In genomic region chr12:75650989-75651695, GRCh38 we compare ENCODE assay signal across 21 cellular contexts.
DNase-seq lines count a peak whose midpoint lies in the region; ATAC-seq and TF ChIP-seq lines count a peak whose summit lies in the region.
"Had no signal": no experiment of that assay in that cellular context is flagged by ENCODE, and none has a peak within 500 bp of the region (broad histone marks: within the 10 kb centered on the region; RNA-seq: fewer than 3 reads in every experiment).

No MANE protein-coding gene starts in this region.

- H3K36me3 ChIP-seq in BE2C (no peaks in the 10 kb centered on the region), fibroblast of lung (ENCODE audit: control insufficient read depth, insufficient read depth, low read length) (no peaks in the 10 kb centered on the region), right lobe of liver (no peaks in the 10 kb centered on the region)
- H3K36me3 ChIP-seq: gastroesophageal sphincter, thyroid gland had no signal

- no peak overlapping the region for H2AFZ ChIP-seq in fibroblast of lung (ENCODE audit: low read length)

- H3K9ac ChIP-seq in fibroblast of lung (ENCODE audit: insufficient read depth, low read length), result no peak overlapping the region

- H3K27ac ChIP-seq in fibroblast of lung (ENCODE audit: insufficient read depth, low read length), result no peak overlapping the region
- peak overlapping the region in 2 of 3 donors; percentile 27 to 44 for H3K27ac ChIP-seq in right lobe of liver
- H3K27ac ChIP-seq: dorsolateral prefrontal cortex, gastroesophageal sphincter, thyroid gland had no signal

- no peak for TF ChIP-seq POLR2A in right lobe of liver (IDR thresholded peaks at IDR 0.05)

- WGBS in right lobe of liver (ENCODE audit: insufficient coverage, low coverage, low lambda C conversion rate, missing lambda C conversion rate), result 38% methylated on average over 4 of the region's 4 CpGs

- intact Hi-C loops in right lobe of liver (cut with DNase I), result no loop called here

- H3K4me1 ChIP-seq in BE2C, result peaks cover 18% of the 10 kb centered on the region
- peaks cover under 1% of the 10 kb centered on the region for H3K4me1 ChIP-seq in fibroblast of lung (ENCODE audit: control insufficient read depth, extremely low read depth, insufficient read depth, low read length)
- peaks cover 0 to 18% (median 2%) of the 10 kb centered on the region in 4 donors for H3K4me1 ChIP-seq in right lobe of liver
- H3K4me1 ChIP-seq: gastroesophageal sphincter, thyroid gland had no signal

- H3K27me3 ChIP-seq in BE2C (no peaks in the 10 kb centered on the region), fibroblast of lung (ENCODE audit: control insufficient read depth, insufficient read depth, low read length) (no peaks in the 10 kb centered on the region), right lobe of liver (no peaks in the 10 kb centered on the region)
- H3K27me3 ChIP-seq: dorsolateral prefrontal cortex, gastroesophageal sphincter, thyroid gland had no signal

- H3K9me3 ChIP-seq in BE2C, result no peaks in the 10 kb centered on the region
- H3K9me3 ChIP-seq in fibroblast of lung (ENCODE audit: control insufficient read depth, insufficient read depth, low read depth, low read length), result no peaks in the 10 kb centered on the region
- no peaks in the 10 kb centered on the region for H3K9me3 ChIP-seq in right lobe of liver
- H3K9me3 ChIP-seq: gastroesophageal sphincter, thyroid gland had no signal

- DNase-seq in BE2C (peak; percentile 63), RPMI7951 (ENCODE audit: low read depth) (peak; percentile 61), fibroblast of lung (ENCODE audit: low read depth in 2 of 2) (peak; percentile 53 to 94), right lobe of liver (no peak), NCI-H2107 (lab: John Stamatoyannopoulos, UW) (no peak)
- DNase-seq: ACHN; activated CD8-positive, alpha-beta memory T cell treated with anti-CD3 and anti-CD28 coated beads for 24 hours; anterior cingulate cortex; CD8-positive, alpha-beta memory T cell; dorsolateral prefrontal cortex; GDM1; HFFc6; kidney; stimulated activated CD8-positive, alpha-beta memory T cell treated with anti-CD3 and anti-CD28 coated beads, Interleukin-4, amount 100 ng/mL, for 48 hours; thyroid gland had no signal

- no peak for TF ChIP-seq CTCF in BE2C (IDR thresholded peaks at IDR 0.05; ENCODE audit: low read depth, low read length)
- TF ChIP-seq CTCF in fibroblast of lung (conservative IDR thresholded peaks at IDR 0.05 in 1 of 2, IDR thresholded peaks at IDR 0.05 in 1 of 2; ENCODE audit: low read depth in 1 of 2, low read length in 2 of 2), result no peak
- TF ChIP-seq CTCF in right lobe of liver (IDR thresholded peaks at IDR 0.05), result no peak

- H3K4me2 ChIP-seq in fibroblast of lung (ENCODE audit: extremely low read depth, insufficient read depth, low read length), result no peak overlapping the region

- ATAC-seq in right lobe of liver (peak; percentile 89 to 94 (median 90)), GM18502 (IDR thresholded peaks at IDR 0.05; ENCODE audit: poor library complexity, unreplicated experiment) (no peak), HG03108 (IDR thresholded peaks at IDR 0.05; ENCODE audit: unreplicated experiment) (no peak), GM21515 (IDR thresholded peaks at IDR 0.05; ENCODE audit: unreplicated experiment) (no peak)
- ATAC-seq: activated T-helper 17 cell treated with anti-CD3 and anti-CD28 coated beads, Interleukin-2, amount 50 U/mL, for 72 hours; gastroesophageal sphincter; K562 had no signal

- H3K4me3 ChIP-seq in BE2C (ENCODE audit: low read depth, low read length) (no peak overlapping the region), fibroblast of lung (replicated peaks in 1 of 4; ENCODE audit: control extremely low read depth in 1 of 4, insufficient read depth in 1 of 4, low read depth in 3 of 4, low read length in 4 of 4) (no peak overlapping the region), right lobe of liver (no peak overlapping the region)
- H3K4me3 ChIP-seq: dorsolateral prefrontal cortex, gastroesophageal sphincter, K562, thyroid gland had no signal

- H4K20me1 ChIP-seq in fibroblast of lung (ENCODE audit: control insufficient read depth, extremely low read depth, insufficient read depth, low read length), result no peaks in the 10 kb centered on the region

- no peaks in the 10 kb centered on the region for H3K79me2 ChIP-seq in fibroblast of lung (ENCODE audit: control insufficient read depth, insufficient read depth, low read length)

Comparison
In these comparisons a context has a peak if more than half of its experiments do, and no peak if none do; other contexts are left out.
1. DNase-seq: peak in BE2C (single experiment), RPMI7951 (single experiment) and fibroblast of lung (2 of 2); none in right lobe of liver (0 of 3) and NCI-H2107 (single experiment).
2. ATAC-seq: peak in right lobe of liver (4 of 4); none in GM18502 (single experiment), HG03108 (single experiment) and GM21515 (single experiment).